In genomic region chr9:5422276-5422675, GRCh38 we compare ENCODE assay signal across 32 cellular contexts.
"Had no signal": no experiment of that assay in that cellular context is flagged by ENCODE, and none has a peak within 500 bp of the region (broad histone marks: within the 10 kb centered on the region; RNA-seq: fewer than 3 reads in every experiment).

No MANE protein-coding gene starts in this region.

- H3K4me1 ChIP-seq: adrenal gland, body of pancreas, breast epithelium had no signal

- H3K4me3 ChIP-seq: adrenal gland, body of pancreas, breast epithelium had no signal

- H3K9me3 ChIP-seq: adrenal gland, body of pancreas, breast epithelium had no signal

- FAIRE-seq: astrocyte, TTC549 had no signal

- H3K27me3 ChIP-seq: adrenal gland, body of pancreas, brain microvascular endothelial cell, breast epithelium had no signal

- DNase-seq: activated B cell treated with CpG ODN at 0.5 μM for 24 hours; activated CD4-positive, alpha-beta memory T cell treated with anti-CD3 and anti-CD28 coated beads for 36 hours; activated CD4-positive, alpha-beta T cell treated with anti-CD3 and anti-CD28 coated beads for 4 hours; activated CD4-positive, alpha-beta T cell treated with anti-CD3 and anti-CD28 coated beads, Interleukin-2, amount 10 ng/mL, durations not matched to agents 24 days and 14 days; activated CD4-positive, alpha-beta T cell treated with anti-CD3 and anti-CD28 coated beads, Interleukin-2, amount 50 U/mL, for 1 hour; activated CD4-positive, alpha-beta T cell treated with anti-CD3 and anti-CD28 coated beads, Interleukin-2, amount 50 U/mL, for 4 hours; activated CD4-positive, CD25-positive, alpha-beta regulatory T cell treated with anti-CD3 and anti-CD28 coated beads, Interleukin-2, amount 50 U/mL, for 72 hours; activated CD8-positive, alpha-beta memory T cell treated with anti-CD3 and anti-CD28 coated beads, Interleukin-2, amount 50 U/mL, for 4 hours; activated CD8-positive, alpha-beta T cell treated with anti-CD3 and anti-CD28 coated beads for 36 hours; activated effector memory CD4-positive, alpha-beta T cell treated with anti-CD3 and anti-CD28 coated beads, Interleukin-2, amount 50 U/mL, for 16 hours; activated gamma-delta T cell treated with Interleukin-2 at 50 U/mL for 16 hours; activated naive CD4-positive, alpha-beta T cell; activated naive CD4-positive, alpha-beta T cell treated with anti-CD3 and anti-CD28 coated beads for 36 hours; activated naive CD4-positive, alpha-beta T cell treated with anti-CD3 and anti-CD28 coated beads, Interleukin-2, amount 50 U/mL, for 16 hours; activated naive CD8-positive, alpha-beta T cell treated with anti-CD3 and anti-CD28 coated beads for 36 hours; activated T-cell treated with anti-CD3 and anti-CD28 coated beads for 4 hours; activated T-cell treated with anti-CD3 and anti-CD28 coated beads, Interleukin-2, amount 50 U/mL, for 1 hour; activated T-cell treated with anti-CD3 and anti-CD28 coated beads, Interleukin-2, amount 50 U/mL, for 4 hours; activated T-cell treated with anti-CD3 and anti-CD28 coated beads, Interleukin-2, amount 50 U/mL, for 72 hours; adrenal gland; amniotic stem cell; aorta; body of pancreas; brain microvascular endothelial cell; central memory CD4-positive, alpha-beta T cell; T-helper 1 cell; T-helper 2 cell; T-helper 9 cell had no signal

- H3K36me3 ChIP-seq: adrenal gland, brain microvascular endothelial cell, breast epithelium had no signal

- H3K27ac ChIP-seq: adrenal gland, body of pancreas, brain microvascular endothelial cell, breast epithelium, VCaP had no signal
